Comparison of ENCODE assay signal across 29 cellular contexts in genomic region chr13:23666576-23666975, GRCh38.
"Had no signal": no experiment of that assay in that cellular context is flagged by ENCODE, and none has a peak within 500 bp of the region (broad histone marks: within the 10 kb centered on the region; RNA-seq: fewer than 3 reads in every experiment).

No MANE protein-coding gene starts in this region.

- H3K4me3 Mint-ChIP-seq: immature natural killer cell; naive thymus-derived CD4-positive, alpha-beta T cell; natural killer cell treated with Interleukin-12 subunit alpha and Interleukin-12 subunit beta and Interleukin-15 and Interleukin-18, amount 100 ng/mL, for 72 hours; neural progenitor cell; stimulated activated naive B cell treated with anti-CD40 and anti-IgM and Interleukin-4, amounts not matched to agents 10 μg/mL and 1 μg/mL and 100 μg/mL, for 72 hours had no signal

- H3K36me3 ChIP-seq: left lung, ovary, stomach, thyroid gland, transverse colon, upper lobe of right lung had no signal

- H3K9me3 Mint-ChIP-seq: natural killer cell treated with Interleukin-12 subunit alpha and Interleukin-12 subunit beta and Interleukin-15 and Interleukin-18, amount 100 ng/mL, for 72 hours had no signal

- H3K27ac ChIP-seq: left lung, neural progenitor cell, ovary, right atrium auricular region, skin epidermis, stomach, testis, thyroid gland, transverse colon, upper lobe of right lung had no signal

- H3K27me3 ChIP-seq: left lung, neural progenitor cell, ovary, right atrium auricular region, stomach, testis, thyroid gland, transverse colon, upper lobe of right lung had no signal

- H3K4me1 Mint-ChIP-seq: immature natural killer cell; naive thymus-derived CD4-positive, alpha-beta T cell; neural progenitor cell; stimulated activated naive B cell treated with anti-CD40 and anti-IgM and Interleukin-4, amounts not matched to agents 10 μg/mL and 1 μg/mL and 100 μg/mL, for 72 hours had no signal

- H3K4me3 ChIP-seq: left lung, lung, mucosa of descending colon, neural progenitor cell, ovary, right atrium auricular region, skin epidermis, stomach, testis, thyroid gland, transverse colon, upper lobe of right lung had no signal

- DNase-seq: hypothalamus; immature natural killer cell; kidney; left colon; left lung; midbrain; mucosa of descending colon; naive thymus-derived CD4-positive, alpha-beta T cell; ovary; stimulated activated CD4-positive, alpha-beta T cell treated with anti-CD3 and anti-CD28 coated beads, Interleukin-12 subunit alpha, Interleukin-12 subunit beta, amount 100 ng/mL, for 4 hours; stimulated activated CD4-positive, alpha-beta T cell treated with anti-CD3 and anti-CD28 coated beads, Interleukin-15, amount 100 ng/mL, for 24 hours; stimulated activated CD4-positive, alpha-beta T cell treated with anti-CD3 and anti-CD28 coated beads, Interleukin-2, amount 100 ng/mL, for 24 hours; stimulated activated CD4-positive, alpha-beta T cell treated with anti-CD3 and anti-CD28 coated beads, Interleukin-4, amount 100 ng/mL, for 1 hour; stimulated activated naive B cell treated with anti-CD40 and anti-IgM and Interleukin-4, amounts not matched to agents 10 μg/mL and 1 μg/mL and 100 μg/mL, for 72 hours; stimulated activated naive CD8-positive, alpha-beta T cell treated with anti-CD3 and anti-CD28 coated beads, Interleukin-15, Interleukin-2, amounts not matched to agents 100 U/mL and 50 U/mL, for 24 hours; stomach; testis; thyroid gland; transverse colon; upper lobe of right lung had no signal

- H3K4me1 ChIP-seq: left lung, stomach, testis, thyroid gland, transverse colon, upper lobe of right lung had no signal

- H3K27me3 Mint-ChIP-seq: progenitor cell of endocrine pancreas had no signal

- H3K4me2 ChIP-seq: neural progenitor cell had no signal

- H3K27ac Mint-ChIP-seq: immature natural killer cell; naive thymus-derived CD4-positive, alpha-beta T cell; natural killer cell treated with Interleukin-12 subunit alpha and Interleukin-12 subunit beta and Interleukin-15 and Interleukin-18, amount 100 ng/mL, for 72 hours; neural progenitor cell; progenitor cell of endocrine pancreas had no signal

- ATAC-seq: left colon; left lung; mucosa of descending colon; naive thymus-derived CD4-positive, alpha-beta T cell; natural killer cell treated with Interleukin-12 subunit alpha and Interleukin-12 subunit beta and Interleukin-15 and Interleukin-18, amount 100 ng/mL, for 72 hours; sciatic nerve; stimulated activated naive B cell treated with anti-CD40 and anti-IgM and Interleukin-4, amounts not matched to agents 10 μg/mL and 1 μg/mL and 100 μg/mL, for 72 hours; stimulated activated naive CD8-positive, alpha-beta T cell treated with anti-CD3 and anti-CD28 coated beads, Interleukin-15, Interleukin-2, amounts not matched to agents 100 U/mL and 50 U/mL, for 24 hours; upper lobe of right lung had no signal

- H3K9ac ChIP-seq: neural progenitor cell had no signal

- H3K9me3 ChIP-seq: left lung, mucosa of descending colon, ovary, right atrium auricular region, stomach, testis, thyroid gland, transverse colon, upper lobe of right lung had no signal

- H3K36me3 Mint-ChIP-seq: naive thymus-derived CD4-positive, alpha-beta T cell; natural killer cell treated with Interleukin-12 subunit alpha and Interleukin-12 subunit beta and Interleukin-15 and Interleukin-18, amount 100 ng/mL, for 72 hours had no signal

- FAIRE-seq: islet of Langerhans, kidney, urothelium cell line had no signal

- H2AFZ ChIP-seq: neural progenitor cell had no signal
